18 cellular contexts compared by ENCODE assay signal in the genomic region with DNA sequence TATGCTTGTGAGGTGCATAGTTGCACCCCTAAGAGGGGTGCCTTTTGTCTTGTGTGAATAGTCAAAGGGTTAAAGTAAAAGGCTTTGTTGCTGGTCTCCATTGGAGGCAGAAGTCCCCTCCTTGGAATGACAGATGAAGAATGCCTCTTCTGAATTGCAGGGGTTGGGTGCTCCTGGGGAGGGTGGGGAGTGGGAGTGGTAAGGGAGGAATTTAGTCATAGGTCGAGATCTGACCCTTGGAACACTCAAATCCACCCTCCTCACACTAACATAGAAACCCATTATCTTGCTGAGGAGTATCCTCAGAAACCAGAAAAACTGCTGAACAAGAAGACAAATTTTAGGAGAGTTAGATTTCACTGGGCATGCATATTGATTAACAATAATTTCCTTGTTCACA. TPM values are rescaled to one million over a fixed set of nuclear protein-coding genes. Genes with fewer than 3 reads are reported as not detected.
"Had no signal": no experiment of that assay in that cellular context is flagged by ENCODE, and none has a peak within 500 bp of the region (broad histone marks: within the 10 kb centered on the region; RNA-seq: fewer than 3 reads in every experiment).

No MANE protein-coding gene starts in this region.

- ATAC-seq: gastrocnemius medialis; lower lobe of right lung; natural killer cell treated with Interleukin-12 subunit alpha and Interleukin-12 subunit beta and Interleukin-15 and Interleukin-18, amount 100 ng/mL, for 72 hours; pancreas; stimulated activated effector memory CD8-positive, alpha-beta T cell treated with anti-CD3 and anti-CD28 coated beads, Interleukin-12 subunit alpha, Interleukin-12 subunit beta, amount 100 ng/mL, for 72 hours; stimulated activated naive CD8-positive, alpha-beta T cell treated with anti-CD3 and anti-CD28 coated beads, Interleukin-15, Interleukin-2, amounts not matched to agents 100 U/mL and 50 U/mL, for 24 hours had no signal

- H3K9me3 ChIP-seq: gastrocnemius medialis, lower lobe of right lung, pancreas, tibial artery had no signal

- H3K27me3 ChIP-seq: pancreas had no signal

- DNase-seq: effector memory CD4-positive, alpha-beta T cell; gastrocnemius medialis; glutamatergic neuron; hippocampal formation; kidney glomerular epithelial cell; lower lobe of right lung; occipital lobe; pancreas; retina; stimulated activated CD4-positive, alpha-beta T cell treated with anti-CD3 and anti-CD28 coated beads, Interleukin-4, amount 100 ng/mL, for 1 hour; stimulated activated CD8-positive, alpha-beta memory T cell treated with anti-CD3 and anti-CD28 coated beads, Interleukin-4, amount 100 ng/mL, for 48 hours; stimulated activated naive CD8-positive, alpha-beta T cell treated with anti-CD3 and anti-CD28 coated beads, Interleukin-15, Interleukin-2, amounts not matched to agents 100 U/mL and 50 U/mL, for 24 hours; tibial artery had no signal

- H3K27ac ChIP-seq: gastrocnemius medialis, lower lobe of right lung, tibial artery had no signal

- H3K4me3 ChIP-seq: gastrocnemius medialis, lower lobe of right lung, pancreas, tibial artery had no signal

- H3K36me3 ChIP-seq: gastrocnemius medialis, lower lobe of right lung, pancreas, tibial artery had no signal

RNA-seq across cellular contexts. Expression of gene CTXND1, which starts 4.7 kb away (rescaled TPM):
- total RNA-seq: fibroblast of villous mesenchyme; mesothelial cell of epicardium; myocyte; natural killer cell treated with Interleukin-12 subunit alpha and Interleukin-12 subunit beta and Interleukin-15 and Interleukin-18, amount 100 ng/mL, for 72 hours had no signal
